Comparison of ENCODE assay signal across 1 cellular context in the genomic region with DNA sequence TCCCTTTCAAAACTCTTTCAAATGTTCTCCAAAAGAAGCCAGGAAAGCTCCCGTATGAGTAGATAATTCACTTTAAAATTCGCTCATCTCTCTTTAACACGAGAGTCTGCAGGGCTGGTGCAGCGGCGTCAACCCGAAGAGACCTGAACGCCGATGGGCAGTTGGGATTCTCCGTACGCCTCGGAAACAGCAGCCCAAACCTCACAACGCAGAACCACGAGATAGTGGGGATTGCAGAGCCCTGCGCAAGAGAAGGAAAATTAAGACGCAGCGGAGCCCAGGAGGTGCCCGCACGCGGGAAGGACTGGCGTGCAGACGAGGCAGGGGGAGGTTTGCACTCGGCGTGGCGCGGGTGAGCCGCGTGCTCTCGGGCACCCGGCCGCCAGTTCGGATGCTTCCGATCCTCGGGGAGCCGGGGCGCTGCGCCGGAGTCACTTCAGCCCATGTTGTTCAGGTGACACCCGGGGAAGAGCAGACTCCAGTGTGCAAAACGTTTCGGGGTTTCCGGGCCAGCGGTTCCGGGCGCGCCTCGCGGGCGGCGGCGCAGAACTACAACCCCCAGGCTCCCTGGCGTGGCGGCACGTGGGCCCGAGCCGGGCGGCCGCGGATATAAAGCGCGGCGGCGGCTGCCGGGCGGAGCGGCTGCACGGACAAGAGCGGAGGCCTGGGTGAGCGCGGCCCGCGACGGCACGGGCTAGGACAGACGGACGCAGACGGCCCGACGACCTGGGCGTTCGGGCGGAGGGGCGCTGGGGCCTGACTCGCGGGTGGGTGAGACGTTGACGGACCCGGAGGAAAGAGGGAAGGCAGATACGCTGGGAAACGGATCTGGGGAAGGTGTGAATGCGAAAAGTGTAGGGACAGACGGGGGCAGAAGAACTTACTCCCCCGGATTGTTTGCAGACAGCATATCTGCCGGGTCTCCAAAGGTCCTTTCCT.
TF ChIP-seq lines count a peak whose summit lies in the region.

A gene with protein sequence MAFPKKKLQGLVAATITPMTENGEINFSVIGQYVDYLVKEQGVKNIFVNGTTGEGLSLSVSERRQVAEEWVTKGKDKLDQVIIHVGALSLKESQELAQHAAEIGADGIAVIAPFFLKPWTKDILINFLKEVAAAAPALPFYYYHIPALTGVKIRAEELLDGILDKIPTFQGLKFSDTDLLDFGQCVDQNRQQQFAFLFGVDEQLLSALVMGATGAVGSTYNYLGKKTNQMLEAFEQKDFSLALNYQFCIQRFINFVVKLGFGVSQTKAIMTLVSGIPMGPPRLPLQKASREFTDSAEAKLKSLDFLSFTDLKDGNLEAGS (plus strand): TSS at position 636 of the 939 bp plus-strand sequence. CDS start 4,599 bp downstream, outside the sequence.

TF ChIP-seq in GM12878, 131 proteins besides CTCF, POLR2A, EP300 and RAD21 (continued from another document and continues in another):
- TF ChIP-seq, protein P1, sequence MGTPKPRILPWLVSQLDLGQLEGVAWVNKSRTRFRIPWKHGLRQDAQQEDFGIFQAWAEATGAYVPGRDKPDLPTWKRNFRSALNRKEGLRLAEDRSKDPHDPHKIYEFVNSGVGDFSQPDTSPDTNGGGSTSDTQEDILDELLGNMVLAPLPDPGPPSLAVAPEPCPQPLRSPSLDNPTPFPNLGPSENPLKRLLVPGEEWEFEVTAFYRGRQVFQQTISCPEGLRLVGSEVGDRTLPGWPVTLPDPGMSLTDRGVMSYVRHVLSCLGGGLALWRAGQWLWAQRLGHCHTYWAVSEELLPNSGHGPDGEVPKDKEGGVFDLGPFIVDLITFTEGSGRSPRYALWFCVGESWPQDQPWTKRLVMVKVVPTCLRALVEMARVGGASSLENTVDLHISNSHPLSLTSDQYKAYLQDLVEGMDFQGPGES (IDR thresholded peaks at IDR 0.05): no peak; the same call in 1 of the 2 replicates
- TF ChIP-seq, protein P2, sequence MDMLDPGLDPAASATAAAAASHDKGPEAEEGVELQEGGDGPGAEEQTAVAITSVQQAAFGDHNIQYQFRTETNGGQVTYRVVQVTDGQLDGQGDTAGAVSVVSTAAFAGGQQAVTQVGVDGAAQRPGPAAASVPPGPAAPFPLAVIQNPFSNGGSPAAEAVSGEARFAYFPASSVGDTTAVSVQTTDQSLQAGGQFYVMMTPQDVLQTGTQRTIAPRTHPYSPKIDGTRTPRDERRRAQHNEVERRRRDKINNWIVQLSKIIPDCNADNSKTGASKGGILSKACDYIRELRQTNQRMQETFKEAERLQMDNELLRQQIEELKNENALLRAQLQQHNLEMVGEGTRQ (IDR thresholded peaks at IDR 0.05; ENCODE audit: borderline replicate concordance, low read depth, low read length): peak; percentile 92
- TF ChIP-seq, protein P3, sequence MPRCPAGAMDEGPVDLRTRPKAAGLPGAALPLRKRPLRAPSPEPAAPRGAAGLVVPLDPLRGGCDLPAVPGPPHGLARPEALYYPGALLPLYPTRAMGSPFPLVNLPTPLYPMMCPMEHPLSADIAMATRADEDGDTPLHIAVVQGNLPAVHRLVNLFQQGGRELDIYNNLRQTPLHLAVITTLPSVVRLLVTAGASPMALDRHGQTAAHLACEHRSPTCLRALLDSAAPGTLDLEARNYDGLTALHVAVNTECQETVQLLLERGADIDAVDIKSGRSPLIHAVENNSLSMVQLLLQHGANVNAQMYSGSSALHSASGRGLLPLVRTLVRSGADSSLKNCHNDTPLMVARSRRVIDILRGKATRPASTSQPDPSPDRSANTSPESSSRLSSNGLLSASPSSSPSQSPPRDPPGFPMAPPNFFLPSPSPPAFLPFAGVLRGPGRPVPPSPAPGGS (IDR thresholded peaks at IDR 0.05; ENCODE audit: borderline replicate concordance, insufficient read depth, low read depth, low read length, poor library complexity, severe bottlenecking): no peak
- TF ChIP-seq NRF1 (conservative IDR thresholded peaks at IDR 0.05; ENCODE audit: low read depth, low read length) (no peak), TCF7 (IDR thresholded peaks at IDR 0.05; ENCODE audit: borderline replicate concordance) (no peak), PAX5 (IDR thresholded peaks at IDR 0.05; ENCODE audit: borderline replicate concordance, low read depth, low read length) (peak; percentile 37; the same call in 1 of the 2 replicates), NFYA (IDR thresholded peaks at IDR 0.05; ENCODE audit: borderline replicate concordance, low read depth, low read length) (no peak), SIX5 (IDR thresholded peaks at IDR 0.05; ENCODE audit: low read depth, low read length, severe bottlenecking) (peak; percentile 93), MEF2B (IDR thresholded peaks at IDR 0.05; ENCODE audit: partially characterized antibody, poor library complexity, severe bottlenecking) (no peak), IKZF1 (conservative IDR thresholded peaks at IDR 0.05) (peak; percentile 97), POLR2AphosphoS5 (IDR thresholded peaks at IDR 0.05; ENCODE audit: low read length) (peak; percentile 93), RELA (IDR thresholded peaks at IDR 0.05; ENCODE audit: borderline replicate concordance, partially characterized antibody) (peak; percentile 83), ZBED1 (IDR thresholded peaks at IDR 0.05; ENCODE audit: borderline replicate concordance) (no peak), ASH2L (IDR thresholded peaks at IDR 0.05; ENCODE audit: borderline replicate concordance, low read depth) (peak; percentile 51; the same call in 1 of the 2 replicates), SIN3A (IDR thresholded peaks at IDR 0.05; ENCODE audit: low read depth, low read length) (peak; percentile 43; the same call in 1 of the 2 replicates), IKZF2 (IDR thresholded peaks at IDR 0.05) (peak in 1 of 2 experiments; percentile 47; a peak in 2 of 4 replicates), BRCA1 (IDR thresholded peaks at IDR 0.05; ENCODE audit: low read depth, low read length) (no peak), ATF7 (IDR thresholded peaks at IDR 0.05; ENCODE audit: low read depth) (no peak), TCF12 (IDR thresholded peaks at IDR 0.05; ENCODE audit: low read depth, low read length) (peak; percentile 57; the same call in 1 of the 2 replicates), EED (IDR thresholded peaks at IDR 0.05; ENCODE audit: low read depth) (no peak), SUZ12 (IDR thresholded peaks at IDR 0.05; ENCODE audit: unreplicated experiment) (no peak), SMAD1 (IDR thresholded peaks at IDR 0.05; ENCODE audit: low read depth, partially characterized antibody) (no peak), CREM (IDR thresholded peaks at IDR 0.05; ENCODE audit: low read depth) (peak; percentile 70), HCFC1 (IDR thresholded peaks at IDR 0.05; ENCODE audit: low read length) (peak; percentile 95), BCL11A (IDR thresholded peaks at IDR 0.05; ENCODE audit: low read depth, low read length) (no peak), NBN (IDR thresholded peaks at IDR 0.05) (peak; percentile 73; the same call in 1 of the 2 replicates), TCF3 (IDR thresholded peaks at IDR 0.05; ENCODE audit: borderline replicate concordance, insufficient read depth, low read depth, low read length) (0 out of 2 replicates have a peak, but pooled peaks have one; percentile 59), SMARCA5 (IDR thresholded peaks at IDR 0.05) (no peak; the same call in 1 of the 2 replicates), MYC (IDR thresholded peaks at IDR 0.05; ENCODE audit: insufficient read depth, insufficient read length, insufficient replicate concordance, low read length, severe bottlenecking) (no peak), MXI1 (IDR thresholded peaks at IDR 0.05; ENCODE audit: low read depth, low read length) (peak; percentile 63; the same call in 1 of the 2 replicates), ZNF384 (IDR thresholded peaks at IDR 0.05; ENCODE audit: borderline replicate concordance, low read depth, low read length) (no peak)
- TF ChIP-seq, protein P4, sequence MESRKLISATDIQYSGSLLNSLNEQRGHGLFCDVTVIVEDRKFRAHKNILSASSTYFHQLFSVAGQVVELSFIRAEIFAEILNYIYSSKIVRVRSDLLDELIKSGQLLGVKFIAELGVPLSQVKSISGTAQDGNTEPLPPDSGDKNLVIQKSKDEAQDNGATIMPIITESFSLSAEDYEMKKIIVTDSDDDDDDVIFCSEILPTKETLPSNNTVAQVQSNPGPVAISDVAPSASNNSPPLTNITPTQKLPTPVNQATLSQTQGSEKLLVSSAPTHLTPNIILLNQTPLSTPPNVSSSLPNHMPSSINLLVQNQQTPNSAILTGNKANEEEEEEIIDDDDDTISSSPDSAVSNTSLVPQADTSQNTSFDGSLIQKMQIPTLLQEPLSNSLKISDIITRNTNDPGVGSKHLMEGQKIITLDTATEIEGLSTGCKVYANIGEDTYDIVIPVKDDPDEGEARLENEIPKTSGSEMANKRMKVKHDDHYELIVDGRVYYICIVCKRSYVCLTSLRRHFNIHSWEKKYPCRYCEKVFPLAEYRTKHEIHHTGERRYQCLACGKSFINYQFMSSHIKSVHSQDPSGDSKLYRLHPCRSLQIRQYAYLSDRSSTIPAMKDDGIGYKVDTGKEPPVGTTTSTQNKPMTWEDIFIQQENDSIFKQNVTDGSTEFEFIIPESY (IDR thresholded peaks at IDR 0.05): no peak
- TF ChIP-seq, protein P5, sequence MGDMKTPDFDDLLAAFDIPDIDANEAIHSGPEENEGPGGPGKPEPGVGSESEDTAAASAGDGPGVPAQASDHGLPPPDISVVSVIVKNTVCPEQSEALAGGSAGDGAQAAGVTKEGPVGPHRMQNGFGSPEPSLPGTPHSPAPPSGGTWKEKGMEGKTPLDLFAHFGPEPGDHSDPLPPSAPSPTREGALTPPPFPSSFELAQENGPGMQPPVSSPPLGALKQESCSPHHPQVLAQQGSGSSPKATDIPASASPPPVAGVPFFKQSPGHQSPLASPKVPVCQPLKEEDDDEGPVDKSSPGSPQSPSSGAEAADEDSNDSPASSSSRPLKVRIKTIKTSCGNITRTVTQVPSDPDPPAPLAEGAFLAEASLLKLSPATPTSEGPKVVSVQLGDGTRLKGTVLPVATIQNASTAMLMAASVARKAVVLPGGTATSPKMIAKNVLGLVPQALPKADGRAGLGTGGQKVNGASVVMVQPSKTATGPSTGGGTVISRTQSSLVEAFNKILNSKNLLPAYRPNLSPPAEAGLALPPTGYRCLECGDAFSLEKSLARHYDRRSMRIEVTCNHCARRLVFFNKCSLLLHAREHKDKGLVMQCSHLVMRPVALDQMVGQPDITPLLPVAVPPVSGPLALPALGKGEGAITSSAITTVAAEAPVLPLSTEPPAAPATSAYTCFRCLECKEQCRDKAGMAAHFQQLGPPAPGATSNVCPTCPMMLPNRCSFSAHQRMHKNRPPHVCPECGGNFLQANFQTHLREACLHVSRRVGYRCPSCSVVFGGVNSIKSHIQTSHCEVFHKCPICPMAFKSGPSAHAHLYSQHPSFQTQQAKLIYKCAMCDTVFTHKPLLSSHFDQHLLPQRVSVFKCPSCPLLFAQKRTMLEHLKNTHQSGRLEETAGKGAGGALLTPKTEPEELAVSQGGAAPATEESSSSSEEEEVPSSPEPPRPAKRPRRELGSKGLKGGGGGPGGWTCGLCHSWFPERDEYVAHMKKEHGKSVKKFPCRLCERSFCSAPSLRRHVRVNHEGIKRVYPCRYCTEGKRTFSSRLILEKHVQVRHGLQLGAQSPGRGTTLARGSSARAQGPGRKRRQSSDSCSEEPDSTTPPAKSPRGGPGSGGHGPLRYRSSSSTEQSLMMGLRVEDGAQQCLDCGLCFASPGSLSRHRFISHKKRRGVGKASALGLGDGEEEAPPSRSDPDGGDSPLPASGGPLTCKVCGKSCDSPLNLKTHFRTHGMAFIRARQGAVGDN (IDR thresholded peaks at IDR 0.05): peak; percentile 90
- TF ChIP-seq, protein P6, sequence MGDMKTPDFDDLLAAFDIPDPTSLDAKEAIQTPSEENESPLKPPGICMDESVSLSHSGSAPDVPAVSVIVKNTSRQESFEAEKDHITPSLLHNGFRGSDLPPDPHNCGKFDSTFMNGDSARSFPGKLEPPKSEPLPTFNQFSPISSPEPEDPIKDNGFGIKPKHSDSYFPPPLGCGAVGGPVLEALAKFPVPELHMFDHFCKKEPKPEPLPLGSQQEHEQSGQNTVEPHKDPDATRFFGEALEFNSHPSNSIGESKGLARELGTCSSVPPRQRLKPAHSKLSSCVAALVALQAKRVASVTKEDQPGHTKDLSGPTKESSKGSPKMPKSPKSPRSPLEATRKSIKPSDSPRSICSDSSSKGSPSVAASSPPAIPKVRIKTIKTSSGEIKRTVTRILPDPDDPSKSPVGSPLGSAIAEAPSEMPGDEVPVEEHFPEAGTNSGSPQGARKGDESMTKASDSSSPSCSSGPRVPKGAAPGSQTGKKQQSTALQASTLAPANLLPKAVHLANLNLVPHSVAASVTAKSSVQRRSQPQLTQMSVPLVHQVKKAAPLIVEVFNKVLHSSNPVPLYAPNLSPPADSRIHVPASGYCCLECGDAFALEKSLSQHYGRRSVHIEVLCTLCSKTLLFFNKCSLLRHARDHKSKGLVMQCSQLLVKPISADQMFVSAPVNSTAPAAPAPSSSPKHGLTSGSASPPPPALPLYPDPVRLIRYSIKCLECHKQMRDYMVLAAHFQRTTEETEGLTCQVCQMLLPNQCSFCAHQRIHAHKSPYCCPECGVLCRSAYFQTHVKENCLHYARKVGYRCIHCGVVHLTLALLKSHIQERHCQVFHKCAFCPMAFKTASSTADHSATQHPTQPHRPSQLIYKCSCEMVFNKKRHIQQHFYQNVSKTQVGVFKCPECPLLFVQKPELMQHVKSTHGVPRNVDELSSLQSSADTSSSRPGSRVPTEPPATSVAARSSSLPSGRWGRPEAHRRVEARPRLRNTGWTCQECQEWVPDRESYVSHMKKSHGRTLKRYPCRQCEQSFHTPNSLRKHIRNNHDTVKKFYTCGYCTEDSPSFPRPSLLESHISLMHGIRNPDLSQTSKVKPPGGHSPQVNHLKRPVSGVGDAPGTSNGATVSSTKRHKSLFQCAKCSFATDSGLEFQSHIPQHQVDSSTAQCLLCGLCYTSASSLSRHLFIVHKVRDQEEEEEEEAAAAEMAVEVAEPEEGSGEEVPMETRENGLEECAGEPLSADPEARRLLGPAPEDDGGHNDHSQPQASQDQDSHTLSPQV (IDR thresholded peaks at IDR 0.05): no peak
- TF ChIP-seq, protein P7, sequence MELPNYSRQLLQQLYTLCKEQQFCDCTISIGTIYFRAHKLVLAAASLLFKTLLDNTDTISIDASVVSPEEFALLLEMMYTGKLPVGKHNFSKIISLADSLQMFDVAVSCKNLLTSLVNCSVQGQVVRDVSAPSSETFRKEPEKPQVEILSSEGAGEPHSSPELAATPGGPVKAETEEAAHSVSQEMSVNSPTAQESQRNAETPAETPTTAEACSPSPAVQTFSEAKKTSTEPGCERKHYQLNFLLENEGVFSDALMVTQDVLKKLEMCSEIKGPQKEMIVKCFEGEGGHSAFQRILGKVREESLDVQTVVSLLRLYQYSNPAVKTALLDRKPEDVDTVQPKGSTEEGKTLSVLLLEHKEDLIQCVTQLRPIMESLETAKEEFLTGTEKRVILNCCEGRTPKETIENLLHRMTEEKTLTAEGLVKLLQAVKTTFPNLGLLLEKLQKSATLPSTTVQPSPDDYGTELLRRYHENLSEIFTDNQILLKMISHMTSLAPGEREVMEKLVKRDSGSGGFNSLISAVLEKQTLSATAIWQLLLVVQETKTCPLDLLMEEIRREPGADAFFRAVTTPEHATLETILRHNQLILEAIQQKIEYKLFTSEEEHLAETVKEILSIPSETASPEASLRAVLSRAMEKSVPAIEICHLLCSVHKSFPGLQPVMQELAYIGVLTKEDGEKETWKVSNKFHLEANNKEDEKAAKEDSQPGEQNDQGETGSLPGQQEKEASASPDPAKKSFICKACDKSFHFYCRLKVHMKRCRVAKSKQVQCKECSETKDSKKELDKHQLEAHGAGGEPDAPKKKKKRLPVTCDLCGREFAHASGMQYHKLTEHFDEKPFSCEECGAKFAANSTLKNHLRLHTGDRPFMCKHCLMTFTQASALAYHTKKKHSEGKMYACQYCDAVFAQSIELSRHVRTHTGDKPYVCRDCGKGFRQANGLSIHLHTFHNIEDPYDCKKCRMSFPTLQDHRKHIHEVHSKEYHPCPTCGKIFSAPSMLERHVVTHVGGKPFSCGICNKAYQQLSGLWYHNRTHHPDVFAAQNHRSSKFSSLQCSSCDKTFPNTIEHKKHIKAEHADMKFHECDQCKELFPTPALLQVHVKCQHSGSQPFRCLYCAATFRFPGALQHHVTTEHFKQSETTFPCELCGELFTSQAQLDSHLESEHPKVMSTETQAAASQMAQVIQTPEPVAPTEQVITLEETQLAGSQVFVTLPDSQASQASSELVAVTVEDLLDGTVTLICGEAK (IDR thresholded peaks at IDR 0.05; ENCODE audit: borderline replicate concordance): peak; percentile 35; the same call in 1 of the 2 replicates
